Comparison of ENCODE assay signal across 21 cellular contexts in the genomic region with DNA sequence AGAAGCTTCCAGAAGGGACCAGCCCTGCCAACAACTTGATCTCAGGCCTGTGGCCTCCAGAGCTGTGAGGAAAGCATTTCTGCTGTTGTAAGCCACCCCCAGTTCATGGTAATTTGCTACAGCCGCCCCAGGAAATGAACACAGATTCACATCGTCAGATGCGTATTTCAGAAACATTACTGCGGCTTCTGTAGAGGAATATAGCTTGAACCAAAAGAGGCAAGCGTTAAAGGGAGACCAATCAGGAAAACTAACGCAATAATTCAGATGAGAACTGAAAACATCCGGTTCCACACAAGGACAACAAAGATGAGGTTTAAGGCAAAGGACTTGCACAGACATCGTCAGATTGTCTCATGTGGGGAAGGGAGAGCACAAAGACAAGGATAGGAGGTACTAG.
DNase-seq lines count a peak whose midpoint lies in the region; ATAC-seq and TF ChIP-seq lines count a peak whose summit lies in the region.
"Had no signal": no experiment of that assay in that cellular context is flagged by ENCODE, and none has a peak within 500 bp of the region (broad histone marks: within the 10 kb centered on the region; RNA-seq: fewer than 3 reads in every experiment).

No MANE protein-coding gene starts in this region.

- H3K9me3 ChIP-seq in T-helper 17 cell (ENCODE audit: control insufficient read depth, low read length, poor library complexity, severe bottlenecking): no peaks in the 10 kb centered on the region
- H3K9me3 ChIP-seq in Caco-2: no peaks in the 10 kb centered on the region
- H3K9me3 ChIP-seq: BLaER1, thoracic aorta, vagina had no signal

- H3K4me3 Mint-ChIP-seq in activated naive CD4-positive, alpha-beta T cell treated with anti-CD3 and anti-CD28 coated beads, Interleukin-2, amount 50 U/mL, for 24 hours: peak overlapping the region; percentile 37
- H3K4me3 Mint-ChIP-seq in T-helper 17 cell: peak overlapping the region; percentile 46
- peak overlapping the region; percentile 30 for H3K4me3 Mint-ChIP-seq in stimulated activated effector memory CD8-positive, alpha-beta T cell treated with anti-CD3 and anti-CD28 coated beads, Interleukin-12 subunit alpha, Interleukin-12 subunit beta, amount 100 ng/mL, for 72 hours
- H3K4me3 Mint-ChIP-seq in Caco-2 (ENCODE audit: unreplicated experiment): no peak overlapping the region
- H3K4me3 Mint-ChIP-seq: central memory CD8-positive, alpha-beta T cell had no signal

- CTCF ChIA-PET in Caco-2 (lab: Charles Lee): no interaction called here

- H3K36me3 Mint-ChIP-seq in activated naive CD4-positive, alpha-beta T cell treated with anti-CD3 and anti-CD28 coated beads, Interleukin-2, amount 50 U/mL, for 24 hours: peaks cover 1% of the 10 kb centered on the region
- no peaks in the 10 kb centered on the region for H3K36me3 Mint-ChIP-seq in activated naive CD4-positive, alpha-beta T cell treated with anti-CD3 and anti-CD28 coated beads, Interleukin-2, amount 50 U/mL, for 72 hours
- H3K36me3 Mint-ChIP-seq in T-helper 17 cell (ENCODE audit: low read depth): no peaks in the 10 kb centered on the region
- H3K36me3 Mint-ChIP-seq in stimulated activated effector memory CD8-positive, alpha-beta T cell treated with anti-CD3 and anti-CD28 coated beads, Interleukin-12 subunit alpha, Interleukin-12 subunit beta, amount 100 ng/mL, for 72 hours: no peaks in the 10 kb centered on the region
- no peaks in the 10 kb centered on the region for H3K36me3 Mint-ChIP-seq in Caco-2 (ENCODE audit: insufficient read depth, unreplicated experiment)

- H3K9me3 Mint-ChIP-seq in activated naive CD4-positive, alpha-beta T cell treated with anti-CD3 and anti-CD28 coated beads, Interleukin-2, amount 50 U/mL, for 24 hours: no peaks in the 10 kb centered on the region
- no peaks in the 10 kb centered on the region for H3K9me3 Mint-ChIP-seq in activated naive CD4-positive, alpha-beta T cell treated with anti-CD3 and anti-CD28 coated beads, Interleukin-2, amount 50 U/mL, for 72 hours
- no peaks in the 10 kb centered on the region for H3K9me3 Mint-ChIP-seq in stimulated activated effector memory CD8-positive, alpha-beta T cell treated with anti-CD3 and anti-CD28 coated beads, Interleukin-12 subunit alpha, Interleukin-12 subunit beta, amount 100 ng/mL, for 72 hours
- H3K9me3 Mint-ChIP-seq in Caco-2 (ENCODE audit: unreplicated experiment): no peaks in the 10 kb centered on the region
- H3K9me3 Mint-ChIP-seq: central memory CD8-positive, alpha-beta T cell had no signal

- no TSS peak for BruUV-seq in Caco-2 (replicated peaks; lab: Mats Ljungman, UMichigan)

- H3K4me1 ChIP-seq in Caco-2: no peaks in the 10 kb centered on the region

- H3K27ac Mint-ChIP-seq in activated naive CD4-positive, alpha-beta T cell treated with anti-CD3 and anti-CD28 coated beads, Interleukin-2, amount 50 U/mL, for 24 hours: no peak overlapping the region
- peak overlapping the region in 1 of 2 donors; percentile 15 for H3K27ac Mint-ChIP-seq in activated naive CD4-positive, alpha-beta T cell treated with anti-CD3 and anti-CD28 coated beads, Interleukin-2, amount 50 U/mL, for 72 hours
- H3K27ac Mint-ChIP-seq in T-helper 17 cell (peak overlapping the region; percentile 76), Caco-2 (ENCODE audit: unreplicated experiment) (no peak overlapping the region)
- H3K27ac Mint-ChIP-seq in stimulated activated effector memory CD8-positive, alpha-beta T cell treated with anti-CD3 and anti-CD28 coated beads, Interleukin-12 subunit alpha, Interleukin-12 subunit beta, amount 100 ng/mL, for 72 hours: no peak overlapping the region

- DNase-seq in activated naive CD4-positive, alpha-beta T cell treated with anti-CD3 and anti-CD28 coated beads, Interleukin-2, amount 50 U/mL, for 72 hours (ENCODE audit: low spot score in 2 of 2): no peak
- DNase-seq in T-helper 17 cell (no peak), dorsolateral prefrontal cortex (no peak), pons (ENCODE audit: low spot score) (no peak), Caco-2 (no peak), OCI-M1 (lab: John Stamatoyannopoulos, UW) (no peak)
- DNase-seq in stimulated activated effector memory CD8-positive, alpha-beta T cell treated with anti-CD3 and anti-CD28 coated beads, Interleukin-12 subunit alpha, Interleukin-12 subunit beta, amount 100 ng/mL, for 72 hours (ENCODE audit: low spot score in 2 of 2): no peak
- DNase-seq: activated gamma-delta T cell treated with Interleukin-2 at 50 U/mL for 16 hours, aorta, NCI-H1930, NCI-H2227 treated with DMSO at 0.1 percent for 48 hours, RPMI8226 had no signal

- POLR2A ChIA-PET in Caco-2 (lab: Charles Lee): no interaction called here

- H3K4me3 ChIP-seq in dorsolateral prefrontal cortex (no peak overlapping the region), Caco-2 (ENCODE audit: low read depth, low read length) (no peak overlapping the region)
- H3K4me3 ChIP-seq: BLaER1, smooth muscle cell, thoracic aorta, vagina had no signal

- peaks cover 0 to 40% (median 0%) of the 10 kb centered on the region in 45 donors for H3K27me3 ChIP-seq in dorsolateral prefrontal cortex
- H3K27me3 ChIP-seq in Caco-2 (replicated peaks; ENCODE audit: control insufficient read depth, insufficient read depth, low read length): no peaks in the 10 kb centered on the region
- H3K27me3 ChIP-seq: BLaER1, vagina had no signal

- no peaks in the 10 kb centered on the region for H3K27me3 Mint-ChIP-seq in activated naive CD4-positive, alpha-beta T cell treated with anti-CD3 and anti-CD28 coated beads, Interleukin-2, amount 50 U/mL, for 24 hours
- H3K27me3 Mint-ChIP-seq in T-helper 17 cell (no peaks in the 10 kb centered on the region), Caco-2 (ENCODE audit: insufficient read depth, unreplicated experiment) (no peaks in the 10 kb centered on the region)
- H3K27me3 Mint-ChIP-seq: central memory CD8-positive, alpha-beta T cell had no signal

- peak overlapping the region in 38 of 59 donors; percentile 3 to 81 (median 48) for H3K27ac ChIP-seq in dorsolateral prefrontal cortex
- H3K27ac ChIP-seq: BLaER1, epithelial cell of prostate, HL-60, thoracic aorta, vagina had no signal

- peaks cover 45% of the 10 kb centered on the region for H3K4me1 Mint-ChIP-seq in activated naive CD4-positive, alpha-beta T cell treated with anti-CD3 and anti-CD28 coated beads, Interleukin-2, amount 50 U/mL, for 24 hours
- peaks cover 28% of the 10 kb centered on the region for H3K4me1 Mint-ChIP-seq in T-helper 17 cell
- peaks cover 42% of the 10 kb centered on the region for H3K4me1 Mint-ChIP-seq in stimulated activated effector memory CD8-positive, alpha-beta T cell treated with anti-CD3 and anti-CD28 coated beads, Interleukin-12 subunit alpha, Interleukin-12 subunit beta, amount 100 ng/mL, for 72 hours
- no peaks in the 10 kb centered on the region for H3K4me1 Mint-ChIP-seq in Caco-2 (ENCODE audit: low read depth, unreplicated experiment)

- intact Hi-C loops in dorsolateral prefrontal cortex (cut with DNase I) (no loop called here), Caco-2 (cut with micrococcal nuclease; ENCODE audit: unreplicated experiment) (no loop called here)

- H3K36me3 ChIP-seq in Caco-2 (ENCODE audit: control insufficient read depth, insufficient read depth, low read length): no peaks in the 10 kb centered on the region
- H3K36me3 ChIP-seq: BLaER1, thoracic aorta, vagina had no signal

- no peak for ATAC-seq in activated naive CD4-positive, alpha-beta T cell treated with anti-CD3 and anti-CD28 coated beads, Interleukin-2, amount 50 U/mL, for 72 hours
- ATAC-seq in T-helper 17 cell: peak; percentile 27
- ATAC-seq in stimulated activated effector memory CD8-positive, alpha-beta T cell treated with anti-CD3 and anti-CD28 coated beads, Interleukin-12 subunit alpha, Interleukin-12 subunit beta, amount 100 ng/mL, for 72 hours: peak; percentile 65
- ATAC-seq: HepG2 had no signal

- TF ChIP-seq CTCF in dorsolateral prefrontal cortex (IDR thresholded peaks at IDR 0.05 in 54 of 56, conservative IDR thresholded peaks at IDR 0.05 in 2 of 56; ENCODE audit: low read depth in 1 of 56, partially characterized antibody in 56 of 56): no peak
- no peak for TF ChIP-seq CTCF in Caco-2 (IDR thresholded peaks at IDR 0.05; ENCODE audit: insufficient read depth in 1 of 2, low read depth in 1 of 2, low read length in 1 of 2, severe bottlenecking in 1 of 2, unreplicated experiment in 1 of 2)

Comparison
In these comparisons a context has a peak if more than half of its experiments do, and no peak if none do; other contexts are left out.
1. ATAC-seq: peak in T-helper 17 cell (single experiment) and stimulated activated effector memory CD8-positive, alpha-beta T cell treated with anti-CD3 and anti-CD28 coated beads, Interleukin-12 subunit alpha, Interleukin-12 subunit beta, amount 100 ng/mL, for 72 hours (single experiment); none in activated naive CD4-positive, alpha-beta T cell treated with anti-CD3 and anti-CD28 coated beads, Interleukin-2, amount 50 U/mL, for 72 hours (0 of 2).